Comparison of ENCODE assay signal across 8 cellular contexts in the genomic region with DNA sequence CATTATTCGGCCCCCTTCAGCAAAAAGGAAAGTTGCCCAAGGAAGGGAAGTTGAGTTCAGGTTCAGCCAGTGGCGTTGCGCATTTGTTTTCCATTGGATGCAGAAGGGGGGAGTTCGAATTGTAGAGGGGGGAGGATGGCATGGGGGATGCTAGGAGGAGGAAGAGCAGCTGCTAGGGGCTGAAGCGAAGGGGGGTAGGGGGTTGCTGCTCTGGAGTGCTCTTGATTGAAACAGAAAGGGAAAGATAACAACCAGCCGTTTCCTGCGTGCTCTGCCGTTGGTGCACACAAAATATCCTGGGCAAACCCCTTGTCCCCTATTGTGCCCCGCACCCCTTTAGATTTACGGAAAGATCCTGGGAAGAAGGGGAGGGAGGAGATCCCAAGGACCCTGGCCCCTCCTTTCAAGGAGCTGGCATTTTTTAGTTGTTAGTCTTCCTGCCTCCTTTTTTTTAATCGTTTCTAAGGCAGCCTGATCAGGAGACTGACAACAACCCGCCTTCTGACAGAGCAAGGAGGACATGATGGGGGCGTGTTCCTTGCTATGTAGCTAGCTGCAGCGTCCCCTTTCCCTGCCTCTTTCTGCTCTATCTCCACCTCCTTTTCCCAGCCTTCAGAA. TPM values are rescaled to one million over a fixed set of nuclear protein-coding genes. Genes with fewer than 3 reads are reported as not detected.
A peak's percentile ranks its signal among the peaks of the same experiment; 100 is the strongest.
DNase-seq lines count a peak whose midpoint lies in the region; ATAC-seq and TF ChIP-seq lines count a peak whose summit lies in the region.

No MANE protein-coding gene starts in this region.

- H3K36me3 Mint-ChIP-seq in activated T-cell treated with anti-CD3 and anti-CD28 coated beads, Interleukin-2, amount 50 U/mL, for 24 hours (ENCODE audit: low read depth): peaks cover 56% of the 10 kb centered on the region
- peaks cover 0 to 22% (median 6%) of the 10 kb centered on the region in 5 donors for H3K36me3 Mint-ChIP-seq in naive thymus-derived CD4-positive, alpha-beta T cell

- CTCF ChIA-PET in naive thymus-derived CD4-positive, alpha-beta T cell (lab: Charles Lee): interaction anchor here (0.6 to 0.8 kb wide), 3 partner anchors 20 to 617 kb away, joined by 3 read pairs; no protein-coding TSS in a partner anchor

- H3K4me3 ChIP-seq in AG09309 (ENCODE audit: control insufficient read depth, low read depth, low read length) (peak overlapping the region; percentile 91), esophagus (ENCODE audit: low read depth in 1 of 2, low read length in 2 of 2) (peak overlapping the region; percentile 34 to 89), subcutaneous abdominal adipose tissue (ENCODE audit: low read depth in 1 of 5, low read length in 5 of 5) (peak overlapping the region; percentile 70 to 86 (median 76))
- H3K4me3 ChIP-seq in naive thymus-derived CD4-positive, alpha-beta T cell (ENCODE audit: low read length): peak overlapping the region; percentile 70

- POLR2A ChIA-PET in naive thymus-derived CD4-positive, alpha-beta T cell (lab: Charles Lee): interaction anchor here (0.9 to 2.0 kb wide), 7 partner anchors 9 to 53 kb away, joined by 3 to 8 read pairs (median 4); a partner anchor contains a TSS

- 1% methylated on average over 14 of the region's 14 CpGs for WGBS in esophagus, 2 donors

- peaks cover 67% of the 10 kb centered on the region for H3K4me1 Mint-ChIP-seq in activated T-cell treated with anti-CD3 and anti-CD28 coated beads, Interleukin-2, amount 50 U/mL, for 24 hours (ENCODE audit: low read depth)
- peaks cover 59 to 66% (median 61%) of the 10 kb centered on the region in 7 donors for H3K4me1 Mint-ChIP-seq in naive thymus-derived CD4-positive, alpha-beta T cell

- peak overlapping the region; percentile 97 for H3K27ac Mint-ChIP-seq in activated T-cell treated with anti-CD3 and anti-CD28 coated beads, Interleukin-2, amount 50 U/mL, for 24 hours
- H3K27ac Mint-ChIP-seq in naive thymus-derived CD4-positive, alpha-beta T cell: peak overlapping the region; percentile 75 to 99 (median 95)

- no peak for TF ChIP-seq CTCF in AG09309 (IDR thresholded peaks at IDR 0.05; ENCODE audit: control insufficient read depth, insufficient read depth, low read depth, low read length, missing control alignments)

- peak overlapping the region; percentile 96 for H3K4me3 Mint-ChIP-seq in activated T-cell treated with anti-CD3 and anti-CD28 coated beads, Interleukin-2, amount 50 U/mL, for 24 hours
- peak overlapping the region; percentile 89 to 96 (median 95) for H3K4me3 Mint-ChIP-seq in naive thymus-derived CD4-positive, alpha-beta T cell

- DNase-seq in AG09309 (ENCODE audit: low read depth) (peak; percentile 59), NCI-H774 (lab: John Stamatoyannopoulos, UW) (peak; percentile 2)
- DNase-seq in activated T-cell treated with anti-CD3 and anti-CD28 coated beads, Interleukin-2, amount 50 U/mL, for 24 hours: peak; percentile 60
- peak; percentile 22 to 78 (median 69) for DNase-seq in naive thymus-derived CD4-positive, alpha-beta T cell

- H3K9me3 Mint-ChIP-seq in activated T-cell treated with anti-CD3 and anti-CD28 coated beads, Interleukin-2, amount 50 U/mL, for 24 hours: no peaks in the 10 kb centered on the region
- H3K9me3 Mint-ChIP-seq in naive thymus-derived CD4-positive, alpha-beta T cell: peaks cover 0 to 4% (median 0%) of the 10 kb centered on the region in 11 donors

- H3K4me1 ChIP-seq in esophagus (ENCODE audit: control insufficient read depth in 2 of 2, insufficient read depth in 2 of 2, low read length in 1 of 2): peaks cover 6 to 8% of the 10 kb centered on the region in 2 donors
- H3K4me1 ChIP-seq in naive thymus-derived CD4-positive, alpha-beta T cell (ENCODE audit: control insufficient read depth in 2 of 2, insufficient read depth in 2 of 2, low read length in 2 of 2): peaks cover 48 to 51% of the 10 kb centered on the region in 2 donors
- H3K4me1 ChIP-seq in subcutaneous abdominal adipose tissue (ENCODE audit: control insufficient read depth in 5 of 5, insufficient read depth in 5 of 5, low read length in 5 of 5): peaks cover 0 to 63% (median 53%) of the 10 kb centered on the region in 5 donors

- peak overlapping the region; percentile 84 to 88 for H3K27ac ChIP-seq in esophagus (ENCODE audit: low read depth in 2 of 2, low read length in 1 of 2)
- peak overlapping the region; percentile 99 for H3K27ac ChIP-seq in naive thymus-derived CD4-positive, alpha-beta T cell (ENCODE audit: low read depth, low read length)
- peak overlapping the region; percentile 81 for H3K27ac ChIP-seq in subcutaneous abdominal adipose tissue (ENCODE audit: low read depth, low read length)

- intact Hi-C loops in naive thymus-derived CD4-positive, alpha-beta T cell (cut with micrococcal nuclease): loop anchor here (1.0 to 10.0 kb wide), 13 partner anchors 8 to 1206 kb away; a partner anchor contains a TSS

- H3K9ac ChIP-seq in subcutaneous abdominal adipose tissue (ENCODE audit: low read length in 5 of 5): peak overlapping the region; percentile 56 to 88 (median 62)

- ATAC-seq in GM18511 (IDR thresholded peaks at IDR 0.05; ENCODE audit: unreplicated experiment) (peak; percentile 26), HG03442 (IDR thresholded peaks at IDR 0.05; ENCODE audit: unreplicated experiment) (no peak)
- peak; percentile 24 for ATAC-seq in naive thymus-derived CD4-positive, alpha-beta T cell

- H3K36me3 ChIP-seq in esophagus (ENCODE audit: control insufficient read depth in 2 of 2, insufficient read depth in 2 of 2, low read length in 1 of 2): no peaks in the 10 kb centered on the region
- peaks cover 0 to 15% (median 0%) of the 10 kb centered on the region in 3 experiments for H3K36me3 ChIP-seq in naive thymus-derived CD4-positive, alpha-beta T cell (ENCODE audit: control insufficient read depth in 2 of 3, insufficient read depth in 3 of 3, low read length in 3 of 3)
- peaks cover 0 to 3% (median 0%) of the 10 kb centered on the region in 5 donors for H3K36me3 ChIP-seq in subcutaneous abdominal adipose tissue (ENCODE audit: control insufficient read depth in 5 of 5, insufficient read depth in 5 of 5, low read length in 5 of 5)

- no peaks in the 10 kb centered on the region for H3K27me3 Mint-ChIP-seq in activated T-cell treated with anti-CD3 and anti-CD28 coated beads, Interleukin-2, amount 50 U/mL, for 24 hours
- no peaks in the 10 kb centered on the region for H3K27me3 Mint-ChIP-seq in naive thymus-derived CD4-positive, alpha-beta T cell

- H3K27me3 ChIP-seq in esophagus (ENCODE audit: control insufficient read depth in 1 of 2, insufficient read depth in 2 of 2, low read length in 2 of 2): no peaks in the 10 kb centered on the region
- no peaks in the 10 kb centered on the region for H3K27me3 ChIP-seq in naive thymus-derived CD4-positive, alpha-beta T cell (ENCODE audit: control insufficient read depth in 2 of 2, insufficient read depth in 2 of 2, low read length in 2 of 2)
- H3K27me3 ChIP-seq in subcutaneous abdominal adipose tissue (ENCODE audit: control insufficient read depth in 5 of 5, insufficient read depth in 4 of 5, low read length in 5 of 5): no peaks in the 10 kb centered on the region

- no peaks in the 10 kb centered on the region for H3K9me3 ChIP-seq in esophagus (ENCODE audit: control insufficient read depth in 2 of 2, insufficient read depth in 1 of 2, low read depth in 1 of 2, low read length in 1 of 2)
- H3K9me3 ChIP-seq in naive thymus-derived CD4-positive, alpha-beta T cell (ENCODE audit: control insufficient read depth in 2 of 3, low read length in 3 of 3): no peaks in the 10 kb centered on the region
- H3K9me3 ChIP-seq in subcutaneous abdominal adipose tissue (ENCODE audit: control insufficient read depth in 5 of 5, low read length in 5 of 5): no peaks in the 10 kb centered on the region

RNA-seq across cellular contexts. Expression of a gene that starts 2.1 kb away (rescaled TPM):
- 1 to 10 TPM; 6.4 to 8.5 TPM for polyA plus RNA-seq in esophagus
- total RNA-seq in naive thymus-derived CD4-positive, alpha-beta T cell: 100 to 1,000 TPM; 140 to 192 (median 161) TPM
- 10 to 100 TPM; 19.6 to 32.9 TPM for polyA plus RNA-seq in naive thymus-derived CD4-positive, alpha-beta T cell

RNA-seq across cellular contexts. Expression of a gene that starts 37.0 kb away (rescaled TPM):
- 100 to 1,000 TPM; 152 to 237 TPM for polyA plus RNA-seq in esophagus
- 100 to 1,000 TPM; 140 to 241 (median 154) TPM for total RNA-seq in naive thymus-derived CD4-positive, alpha-beta T cell
- polyA plus RNA-seq in naive thymus-derived CD4-positive, alpha-beta T cell: 100 to 1,000 TPM; 525 to 842 TPM

Comparison
In these comparisons a context has a peak if more than half of its experiments do, and no peak if none do; other contexts are left out.
1. DNase-seq: peak in every context shown above with its lines; median percentile 69 in naive thymus-derived CD4-positive, alpha-beta T cell; 60 in activated T-cell treated with anti-CD3 and anti-CD28 coated beads, Interleukin-2, amount 50 U/mL, for 24 hours; 59 in AG09309; 2 in NCI-H774.